1 cellular context compared by ENCODE assay signal in genomic region chr3:185507883-185508282, GRCh38.
TF ChIP-seq lines count a peak whose summit lies in the region.

No MANE protein-coding gene starts in this region.

TF ChIP-seq in K562, 482 proteins besides CTCF, POLR2A, EP300 and RAD21 (continued from another document):
- no peak for TF ChIP-seq BRF2 (IDR thresholded peaks at IDR 0.05; ENCODE audit: borderline replicate concordance, insufficient read depth, insufficient read length)
- peak in 1 of 2 experiments; percentile 33 for TF ChIP-seq E2F6 (IDR thresholded peaks at IDR 0.05; ENCODE audit: borderline replicate concordance in 1 of 2, extremely low read depth in 1 of 2, insufficient read depth in 1 of 2, insufficient read length in 1 of 2, low read depth in 1 of 2, low read length in 1 of 2, poor library complexity in 1 of 2, severe bottlenecking in 1 of 2)
- TF ChIP-seq BDP1 (IDR thresholded peaks at IDR 0.05; ENCODE audit: insufficient read depth, insufficient read length): no peak
- TF ChIP-seq NFE2 (IDR thresholded peaks at IDR 0.05; ENCODE audit: low read depth): no peak
- TF ChIP-seq KAT8 (IDR thresholded peaks at IDR 0.05; ENCODE audit: low read depth): no peak
- no peak for TF ChIP-seq MEF2D (tag; conservative IDR thresholded peaks at IDR 0.05; ENCODE audit: low read depth)
- peak; percentile 37 for TF ChIP-seq CBFA2T3 (IDR thresholded peaks at IDR 0.05)
- TF ChIP-seq LARP7 (IDR thresholded peaks at IDR 0.05): no peak
- TF ChIP-seq MAFF (IDR thresholded peaks at IDR 0.05; ENCODE audit: low read length): no peak
- TF ChIP-seq PKNOX1 (IDR thresholded peaks at IDR 0.05): peak; percentile 31; the same call in 1 of the 2 replicates
- no peak for TF ChIP-seq ZNF445 (CRISPR knock-in tag; IDR thresholded peaks at IDR 0.05; ENCODE audit: low read depth)
